In the genomic region with DNA sequence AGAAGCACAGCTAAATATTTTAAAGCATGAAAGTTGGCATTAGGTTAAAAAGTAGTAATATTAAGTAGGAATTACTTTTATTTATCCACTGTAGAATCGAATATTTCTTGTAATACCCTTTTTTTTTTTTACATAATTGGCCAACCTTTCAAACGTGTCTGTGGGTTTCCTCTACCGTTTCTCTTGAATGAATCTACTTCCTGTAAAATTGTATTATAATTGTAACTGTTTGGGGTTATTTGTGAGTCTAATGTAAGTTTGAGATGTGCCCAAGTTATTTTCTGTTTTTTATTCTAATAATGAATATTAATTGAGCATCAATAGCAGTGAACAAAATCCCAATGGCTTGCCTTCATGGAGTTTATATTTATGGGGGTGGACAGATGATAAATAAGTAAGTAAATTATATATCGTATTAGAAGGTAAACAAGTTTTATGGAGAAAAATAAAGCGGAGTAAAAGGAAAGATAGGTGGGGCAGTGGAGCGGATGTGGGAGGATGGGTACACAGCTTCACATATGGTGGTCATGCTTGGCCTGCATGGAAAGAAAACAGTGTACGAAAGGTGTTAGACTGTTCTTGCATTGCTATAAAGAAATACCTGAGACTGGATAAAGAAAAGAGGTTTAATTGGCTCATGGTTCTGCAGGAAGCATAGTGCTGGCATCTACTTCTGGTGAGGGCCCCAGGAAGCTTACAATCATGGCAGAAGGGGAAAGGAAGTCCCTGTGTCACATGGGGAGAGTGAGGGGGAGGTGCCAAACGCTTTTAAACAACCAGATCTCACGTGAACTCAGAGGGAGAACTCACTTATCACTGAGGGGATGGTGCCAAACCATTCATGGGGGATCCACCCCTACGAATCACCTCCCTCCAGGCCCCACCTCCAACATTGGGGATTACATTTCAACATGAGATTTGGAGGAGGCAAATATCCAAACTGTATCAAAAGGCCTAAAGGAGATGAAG, we compare ENCODE assay signal across 20 cellular contexts. TPM values are rescaled to one million over a fixed set of nuclear protein-coding genes. Genes with fewer than 3 reads are reported as not detected.
A peak's percentile ranks its signal among the peaks of the same experiment; 100 is the strongest.
DNase-seq lines count a peak whose midpoint lies in the region; ATAC-seq, FAIRE-seq and TF ChIP-seq lines count a peak whose summit lies in the region.
"Had no signal": no experiment of that assay in that cellular context is flagged by ENCODE, and none has a peak within 500 bp of the region (broad histone marks: within the 10 kb centered on the region; RNA-seq: fewer than 3 reads in every experiment).

No MANE protein-coding gene starts in this region.

- H2AFZ ChIP-seq in OCI-LY7 (ENCODE audit: low read length), result no peak overlapping the region

- CTCF ChIA-PET in OCI-LY7 (lab: Charles Lee; ENCODE audit: unreplicated experiment), result no interaction called here

- BruUV-seq in OCI-LY7 (replicated peaks; lab: Mats Ljungman, UMichigan), result no TSS peak

- H3K4me2 ChIP-seq in DOHH2 (ENCODE audit: low read length), result peak overlapping the region; percentile 75
- H3K4me2 ChIP-seq in OCI-LY7 (ENCODE audit: low read length), result peak overlapping the region; percentile 47

- H3K27ac ChIP-seq in DOHH2 (ENCODE audit: low read depth, low read length), result peak overlapping the region; percentile 83
- no peak overlapping the region for H3K27ac ChIP-seq in OCI-LY7 (ENCODE audit: low read depth, low read length, poor library complexity, severe bottlenecking)
- H3K27ac ChIP-seq: SK-N-MC had no signal

- peaks cover 58% of the 10 kb centered on the region for H3K4me1 Mint-ChIP-seq in stimulated activated memory B cell treated with anti-CD40 and anti-IgM and Interleukin-4, amounts not matched to agents 10 μg/mL and 1 μg/mL and 100 μg/mL, for 72 hours

- H3F3A ChIP-seq in DOHH2 (ENCODE audit: control insufficient read depth, insufficient read depth), result peaks cover 37% of the 10 kb centered on the region

- TF ChIP-seq CTCF in DOHH2 (IDR thresholded peaks at IDR 0.05; ENCODE audit: low read depth, low read length, poor library complexity, severe bottlenecking) (no peak), OCI-LY7 (conservative IDR thresholded peaks at IDR 0.05; ENCODE audit: low read length) (no peak)

- peak; percentile 53 for ATAC-seq in stimulated activated memory B cell treated with anti-CD40 and anti-IgM and Interleukin-4, amounts not matched to agents 10 μg/mL and 1 μg/mL and 100 μg/mL, for 72 hours
- ATAC-seq in HG03095 (IDR thresholded peaks at IDR 0.05; ENCODE audit: unreplicated experiment), result no peak
- ATAC-seq in GM19324 (IDR thresholded peaks at IDR 0.05; ENCODE audit: low FRiP score, unreplicated experiment), result no peak
- ATAC-seq: CD8-positive, alpha-beta T cell; GM12878; HepG2 had no signal

- no peaks in the 10 kb centered on the region for H3K27me3 Mint-ChIP-seq in stimulated activated memory B cell treated with anti-CD40 and anti-IgM and Interleukin-4, amounts not matched to agents 10 μg/mL and 1 μg/mL and 100 μg/mL, for 72 hours

- H3K36me3 ChIP-seq in DOHH2 (ENCODE audit: control insufficient read depth, low read length) (no peaks in the 10 kb centered on the region), OCI-LY7 (ENCODE audit: insufficient read depth, low read length) (no peaks in the 10 kb centered on the region)
- H3K36me3 ChIP-seq: MG63 had no signal

- H3K9me2 ChIP-seq in DOHH2 (replicated peaks; ENCODE audit: control insufficient read depth, low read length) (no peaks in the 10 kb centered on the region), OCI-LY7 (ENCODE audit: insufficient read depth, low read length) (no peaks in the 10 kb centered on the region)

- no peaks in the 10 kb centered on the region for H3K9me3 ChIP-seq in DOHH2 (ENCODE audit: control insufficient read depth, insufficient read depth, low read length)
- H3K9me3 ChIP-seq in OCI-LY7 (ENCODE audit: low read length), result 0 out of 2 replicates have a peak, but pooled peaks cover 8% of the 10 kb centered on the region
- H3K9me3 ChIP-seq: MG63 had no signal

- H3K36me3 Mint-ChIP-seq in stimulated activated memory B cell treated with anti-CD40 and anti-IgM and Interleukin-4, amounts not matched to agents 10 μg/mL and 1 μg/mL and 100 μg/mL, for 72 hours, result peaks cover 16% of the 10 kb centered on the region
- H3K36me3 Mint-ChIP-seq: CD8-positive, alpha-beta T cell had no signal

- peak; percentile 16 for DNase-seq in OCI-LY7 (ENCODE audit: low spot score)
- DNase-seq in NOMO-1 treated with DMSO at 0.1 percent for 48 hours (lab: John Stamatoyannopoulos, UW; ENCODE audit: unreplicated experiment), result no peak
- DNase-seq: CD8-positive, alpha-beta T cell; DND-41; GDM1; MG63; NCI-H1092; NCI-H2081 treated with DMSO at 0.1 percent for 48 hours; NCI-H510A treated with DMSO at 0.1 percent for 48 hours; Right ventricle myocardium superior had no signal

- H3K9me3 Mint-ChIP-seq in stimulated activated memory B cell treated with anti-CD40 and anti-IgM and Interleukin-4, amounts not matched to agents 10 μg/mL and 1 μg/mL and 100 μg/mL, for 72 hours, result peaks cover 3% of the 10 kb centered on the region
- H3K9me3 Mint-ChIP-seq: CD8-positive, alpha-beta T cell had no signal

- H3K27ac Mint-ChIP-seq in stimulated activated memory B cell treated with anti-CD40 and anti-IgM and Interleukin-4, amounts not matched to agents 10 μg/mL and 1 μg/mL and 100 μg/mL, for 72 hours, result peak overlapping the region; percentile 73
- H3K27ac Mint-ChIP-seq: CD8-positive, alpha-beta T cell had no signal

- H3K79me2 ChIP-seq in DOHH2 (ENCODE audit: control insufficient read depth, low read length) (peaks cover 18% of the 10 kb centered on the region), OCI-LY7 (ENCODE audit: insufficient read depth, low read depth, low read length) (0 out of 2 replicates have a peak, but pooled peaks cover 4% of the 10 kb centered on the region)

- H3K4me1 ChIP-seq in DOHH2 (ENCODE audit: control insufficient read depth, low read length) (peaks cover 61% of the 10 kb centered on the region), OCI-LY7 (ENCODE audit: insufficient read depth, low read length, poor library complexity, severe bottlenecking) (peaks cover 31% of the 10 kb centered on the region)

- POLR2A ChIA-PET in OCI-LY7 (lab: Charles Lee), result interaction anchor here (0.5 to 1.0 kb wide), 3 partner anchors 22 to 101 kb away, joined by 3 to 4 read pairs (median 3); no protein-coding TSS in a partner anchor

- peak; percentile 31 for FAIRE-seq in colon (lab: Jason Lieb, UNC)
- FAIRE-seq: GM12878, H1, HepG2, RCC 7860 had no signal

- no peaks in the 10 kb centered on the region for H4K20me1 ChIP-seq in DOHH2 (ENCODE audit: control insufficient read depth, insufficient read depth, low read depth, low read length)
- no peaks in the 10 kb centered on the region for H4K20me1 ChIP-seq in OCI-LY7 (ENCODE audit: insufficient read depth, low read length)

- H3K27me3 ChIP-seq in DOHH2 (ENCODE audit: control insufficient read depth, low read length), result peaks cover 14% of the 10 kb centered on the region
- H3K27me3 ChIP-seq: MG63 had no signal

- intact Hi-C loops in OCI-LY7 (cut with micrococcal nuclease; ENCODE audit: unreplicated experiment), result no loop called here

- peak overlapping the region; percentile 22 for H3K4me3 Mint-ChIP-seq in stimulated activated memory B cell treated with anti-CD40 and anti-IgM and Interleukin-4, amounts not matched to agents 10 μg/mL and 1 μg/mL and 100 μg/mL, for 72 hours
- H3K4me3 Mint-ChIP-seq: CD8-positive, alpha-beta T cell had no signal

- peak overlapping the region; percentile 72 for H3K4me3 ChIP-seq in DOHH2 (ENCODE audit: low read length)
- H3K4me3 ChIP-seq in OCI-LY7 (ENCODE audit: low read depth, low read length, poor library complexity, severe bottlenecking), result no peak overlapping the region
- H3K4me3 ChIP-seq: GM12878, MG63, SK-N-MC had no signal

RNA-seq across cellular contexts. Expression of gene TSPAN13, which starts 5.4 kb away (rescaled TPM):
- total RNA-seq in OCI-LY7 (2014; rRNA removed; shearing (Covaris generic)), result 4.5 and 5.0 TPM in 2 replicates
- 12.2 and 14.1 TPM in 2 replicates for total RNA-seq in OCI-LY7 (2022)

RNA-seq across cellular contexts. Expression of gene AGR2, which starts 45.9 kb away (rescaled TPM):
- not detected in 2 replicates for total RNA-seq in OCI-LY7 (2014; rRNA removed; shearing (Covaris generic))
- total RNA-seq in OCI-LY7 (2022), result not detected in 2 replicates
- total RNA-seq: CD8-positive, alpha-beta T cell; H1; Right ventricle myocardium superior had no signal
